8 cellular contexts compared by ENCODE assay signal in the genomic region with DNA sequence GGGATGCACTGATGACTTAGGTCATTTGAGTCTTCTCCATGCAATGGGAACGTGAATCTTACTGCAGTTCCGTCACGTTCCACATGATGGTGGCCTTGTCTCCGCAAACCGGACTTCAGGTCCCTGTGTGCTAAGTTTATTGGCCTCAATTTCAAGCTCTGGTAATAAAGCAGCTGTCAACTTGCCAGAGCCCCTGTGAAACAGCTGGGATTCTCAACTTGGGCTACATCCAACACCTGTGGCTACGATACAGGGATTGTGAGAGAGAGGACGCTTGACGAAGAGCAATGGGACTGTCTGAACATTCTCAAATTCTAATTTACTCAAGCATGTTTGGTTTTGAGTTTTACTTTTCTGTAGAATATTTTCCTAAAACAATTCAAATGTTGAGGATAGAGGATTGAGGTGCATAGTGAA.
DNase-seq lines count a peak whose midpoint lies in the region; ATAC-seq and TF ChIP-seq lines count a peak whose summit lies in the region.

No MANE protein-coding gene starts in this region.

- ATAC-seq in GM18873 (IDR thresholded peaks at IDR 0.05; ENCODE audit: low FRiP score, unreplicated experiment) (no peak), HG02588 (IDR thresholded peaks at IDR 0.05; ENCODE audit: unreplicated experiment) (no peak), natural killer cell (no peak)

- intact Hi-C loops in natural killer cell (cut with micrococcal nuclease) = no loop called here

- no peak overlapping the region for H3K4me3 ChIP-seq in tibial nerve

- no peak overlapping the region for H3K27ac Mint-ChIP-seq in natural killer cell

- no peaks in the 10 kb centered on the region for H3K36me3 Mint-ChIP-seq in natural killer cell

- H3K4me3 Mint-ChIP-seq in natural killer cell = no peak overlapping the region

- 12 to 17% methylated on average over 8 of the region's 8 CpGs for WGBS in tibial nerve, 2 donors

- H3K27ac ChIP-seq in tibial nerve = no peak overlapping the region

- no peaks in the 10 kb centered on the region for H3K36me3 ChIP-seq in tibial nerve

- H3K27me3 ChIP-seq in tibial nerve = no peaks in the 10 kb centered on the region

- no peak for TF ChIP-seq EP300 in tibial nerve (IDR thresholded peaks at IDR 0.05)

- H3K9me3 ChIP-seq in tibial nerve = no peaks in the 10 kb centered on the region

- no peak for TF ChIP-seq POLR2A in tibial nerve (IDR thresholded peaks at IDR 0.05)

- no peaks in the 10 kb centered on the region for H3K27me3 Mint-ChIP-seq in natural killer cell (ENCODE audit: low read depth in 2 of 2)

- peaks cover 4 to 8% of the 10 kb centered on the region in 2 donors for H3K9me3 Mint-ChIP-seq in natural killer cell

- peaks cover 0 to 4% (median 0%) of the 10 kb centered on the region in 4 donors for H3K4me1 ChIP-seq in tibial nerve

- DNase-seq in H4 (ENCODE audit: low spot score) = peak; percentile 85
- peak; percentile 81 for DNase-seq in NCI-H446 treated with DMSO at 0.1 percent for 48 hours (lab: John Stamatoyannopoulos, UW)
- peak; percentile 75 for DNase-seq in brain pericyte (ENCODE audit: low read depth, low spot score)
- peak; percentile 80 for DNase-seq in iris pigment epithelial cell (ENCODE audit: low read depth)
- DNase-seq in tibial nerve (ENCODE audit: low spot score in 2 of 2) = peak in 1 of 2 donors; percentile 38
- no peak for DNase-seq in natural killer cell

- no peaks in the 10 kb centered on the region for H3K4me1 Mint-ChIP-seq in natural killer cell

- TF ChIP-seq CTCF in tibial nerve (IDR thresholded peaks at IDR 0.05) (peak; percentile 43 to 68 (median 64)), natural killer cell (IDR thresholded peaks at IDR 0.05) (no peak)
